In genomic region chr21:19771881-19772280, GRCh38 we compare ENCODE assay signal across 25 cellular contexts.
"Had no signal": no experiment of that assay in that cellular context is flagged by ENCODE, and none has a peak within 500 bp of the region (broad histone marks: within the 10 kb centered on the region; RNA-seq: fewer than 3 reads in every experiment).

No MANE protein-coding gene starts in this region.

- H3K4me3 Mint-ChIP-seq: immature natural killer cell, mesothelial cell of epicardium, naive B cell had no signal

- H3K4me2 ChIP-seq: hepatocyte had no signal

- DNase-seq: dermis blood vessel endothelial cell; dorsolateral prefrontal cortex; effector CD4-positive, alpha-beta T cell; effector memory CD4-positive, alpha-beta T cell; foreskin keratinocyte; heart left ventricle; hypothalamus; immature natural killer cell; islet precursor cell; kidney; kidney glomerular epithelial cell; left colon; left ventricle myocardium superior; lower lobe of right lung; mesenchymal stem cell; mucosa of descending colon; naive B cell had no signal

- H3K27me3 Mint-ChIP-seq: naive B cell had no signal

- H3K79me2 ChIP-seq: hepatocyte had no signal

- H3K4me1 Mint-ChIP-seq: immature natural killer cell, naive B cell had no signal

- H3K27ac Mint-ChIP-seq: immature natural killer cell, mesothelial cell of epicardium, naive B cell had no signal

- H3K27ac ChIP-seq: coronary artery, dorsolateral prefrontal cortex, esophagus muscularis mucosa, foreskin keratinocyte, gastroesophageal sphincter, heart left ventricle, hepatocyte, lower lobe of right lung had no signal

- H3K36me3 Mint-ChIP-seq: immature natural killer cell, mesothelial cell of epicardium, naive B cell had no signal

- H3K36me3 ChIP-seq: esophagus muscularis mucosa, gastroesophageal sphincter, heart left ventricle, lower lobe of right lung had no signal

- H3K4me1 ChIP-seq: esophagus muscularis mucosa, foreskin keratinocyte, gastroesophageal sphincter, heart left ventricle, lower lobe of right lung had no signal

- H2AFZ ChIP-seq: hepatocyte had no signal

- H3K27me3 ChIP-seq: esophagus muscularis mucosa, foreskin keratinocyte, gastroesophageal sphincter, heart left ventricle, hepatocyte had no signal

- H3K4me3 ChIP-seq: coronary artery, dorsolateral prefrontal cortex, esophagus muscularis mucosa, gastroesophageal sphincter, heart left ventricle, hepatocyte, lower lobe of right lung, mucosa of descending colon had no signal

- H3K9me3 ChIP-seq: esophagus muscularis mucosa, gastroesophageal sphincter, lower lobe of right lung, mucosa of descending colon had no signal

- ATAC-seq: foreskin keratinocyte, gastroesophageal sphincter, heart left ventricle, left colon, left lobe of liver, left ventricle myocardium superior, lower lobe of right lung, mucosa of descending colon had no signal

- FAIRE-seq: colon, endothelial cell of umbilical vein, kidney had no signal
